18 cellular contexts compared by ENCODE assay signal in genomic region chr2:212752730-212753351, GRCh38.
"Had no signal": no experiment of that assay in that cellular context is flagged by ENCODE, and none has a peak within 500 bp of the region (broad histone marks: within the 10 kb centered on the region; RNA-seq: fewer than 3 reads in every experiment).

No MANE protein-coding gene starts in this region.

- H3K4me1 Mint-ChIP-seq: naive thymus-derived CD8-positive, alpha-beta T cell had no signal

- H3K27me3 ChIP-seq: esophagus muscularis mucosa, gastrocnemius medialis, ovary, right atrium auricular region, sigmoid colon, stomach, transverse colon had no signal

- ATAC-seq: gastrocnemius medialis; mucosa of descending colon; naive thymus-derived CD8-positive, alpha-beta T cell had no signal

- H3K36me3 ChIP-seq: esophagus muscularis mucosa, gastrocnemius medialis, ovary, right atrium auricular region, sigmoid colon, stomach, thoracic aorta, transverse colon had no signal

- H3K4me3 ChIP-seq: esophagus muscularis mucosa, gastrocnemius medialis, mucosa of descending colon, ovary, right atrium auricular region, sigmoid colon, skin epidermis, stomach, thoracic aorta, transverse colon had no signal

- H3K4me3 Mint-ChIP-seq: naive thymus-derived CD8-positive, alpha-beta T cell had no signal

- H3K27ac ChIP-seq: epithelial cell of prostate, esophagus muscularis mucosa, gastrocnemius medialis, ovary, right atrium auricular region, sigmoid colon, skin epidermis, stomach, thoracic aorta, transverse colon had no signal

- DNase-seq: effector memory CD4-positive, alpha-beta T cell; gastrocnemius medialis; glutamatergic neuron; mammary epithelial cell; mucosa of descending colon; naive thymus-derived CD8-positive, alpha-beta T cell; nucleus accumbens; ovary; sigmoid colon; stimulated activated naive CD4-positive, alpha-beta T cell; stomach; substantia nigra; transverse colon had no signal

- H3K4me1 ChIP-seq: esophagus muscularis mucosa, gastrocnemius medialis, right atrium auricular region, sigmoid colon, stomach, transverse colon had no signal

- H3K27ac Mint-ChIP-seq: naive thymus-derived CD8-positive, alpha-beta T cell had no signal
